8 cellular contexts compared by ENCODE assay signal in genomic region chr1:145996433-145997155, GRCh38. TPM values are rescaled to one million over a fixed set of nuclear protein-coding genes. Genes with fewer than 3 reads are reported as not detected.
DNase-seq lines count a peak whose midpoint lies in the region; ATAC-seq and TF ChIP-seq lines count a peak whose summit lies in the region.

A gene with protein sequence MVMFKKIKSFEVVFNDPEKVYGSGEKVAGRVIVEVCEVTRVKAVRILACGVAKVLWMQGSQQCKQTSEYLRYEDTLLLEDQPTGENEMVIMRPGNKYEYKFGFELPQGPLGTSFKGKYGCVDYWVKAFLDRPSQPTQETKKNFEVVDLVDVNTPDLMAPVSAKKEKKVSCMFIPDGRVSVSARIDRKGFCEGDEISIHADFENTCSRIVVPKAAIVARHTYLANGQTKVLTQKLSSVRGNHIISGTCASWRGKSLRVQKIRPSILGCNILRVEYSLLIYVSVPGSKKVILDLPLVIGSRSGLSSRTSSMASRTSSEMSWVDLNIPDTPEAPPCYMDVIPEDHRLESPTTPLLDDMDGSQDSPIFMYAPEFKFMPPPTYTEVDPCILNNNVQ (minus strand): TSS chr1:145996579. CDS start chr1:145996266, 313 bp downstream.

- H3K9ac ChIP-seq in trophoblast cell (ENCODE audit: low read length): peak within 1 kb of the TSS; percentile 53

- H2AFZ ChIP-seq in trophoblast cell (ENCODE audit: insufficient read depth, low read length, poor library complexity): peak within 1 kb of the TSS; percentile 82

- ATAC-seq in HG02884 (IDR thresholded peaks at IDR 0.05; ENCODE audit: unreplicated experiment) (peak; percentile 80), heart left ventricle (peak; percentile 85 to 98 (median 90))

- no peaks in the 10 kb centered on the region for H3K9me3 ChIP-seq in heart left ventricle
- H3K9me3 ChIP-seq in trophoblast cell (ENCODE audit: insufficient read depth, low read depth, low read length): no peaks in the 10 kb centered on the region
- H3K9me3 ChIP-seq in tibial nerve: no peaks in the 10 kb centered on the region

- H4K12ac ChIP-seq in trophoblast cell (ENCODE audit: low read depth, low read length): peak within 1 kb of the TSS; percentile 83

- no peak within 1 kb of the TSS for H3K18ac ChIP-seq in trophoblast cell (ENCODE audit: low read length)

- peaks cover 48% of the 10 kb centered on the region for H3K36me3 Mint-ChIP-seq in T-helper 1 cell treated with Interleukin-12 subunit alpha and Interleukin-12 subunit beta and Interleukin-4 antibody, amounts not matched to agents 30 μg/mL and 1 μg/mL, for 36 hours (ENCODE audit: low read depth)

- H4K91ac ChIP-seq in trophoblast cell (ENCODE audit: low read depth, low read length): peak within 1 kb of the TSS; percentile 74

- intact Hi-C loops in heart left ventricle (cut with DNase I): loop anchor here in 7 of 10 donors (1.0 to 5.0 kb wide), 6 partner anchors 10 to 34 kb away; partner anchors contain the start of genes ANKRD34A (in 1 of the 7) and POLR3GL (in 1 of the 7)

- H3K4me1 Mint-ChIP-seq in T-helper 1 cell treated with Interleukin-12 subunit alpha and Interleukin-12 subunit beta and Interleukin-4 antibody, amounts not matched to agents 30 μg/mL and 1 μg/mL, for 36 hours (ENCODE audit: low read depth): peaks cover 52% of the 10 kb centered on the region

- H3K27ac Mint-ChIP-seq in T-helper 1 cell treated with Interleukin-12 subunit alpha and Interleukin-12 subunit beta and Interleukin-4 antibody, amounts not matched to agents 30 μg/mL and 1 μg/mL, for 36 hours: peak within 1 kb of the TSS; percentile 99

- H3K9me3 Mint-ChIP-seq in T-helper 1 cell treated with Interleukin-12 subunit alpha and Interleukin-12 subunit beta and Interleukin-4 antibody, amounts not matched to agents 30 μg/mL and 1 μg/mL, for 36 hours: no peaks in the 10 kb centered on the region

- H3K27ac ChIP-seq in heart left ventricle (peak within 1 kb of the TSS; percentile 94 to 100 (median 97)), trophoblast cell (ENCODE audit: low read depth, low read length) (no peak within 1 kb of the TSS), tibial nerve (peak within 1 kb of the TSS; percentile 94 to 99 (median 97))

- no peak within 1 kb of the TSS for H3K23ac ChIP-seq in trophoblast cell (ENCODE audit: low read length)

- peak within 1 kb of the TSS; percentile 82 for H3K14ac ChIP-seq in trophoblast cell (ENCODE audit: low read length)

- H3K36me3 ChIP-seq in heart left ventricle: peaks cover 10 to 40% (median 37%) of the 10 kb centered on the region in 9 donors
- H3K36me3 ChIP-seq in trophoblast cell (ENCODE audit: control insufficient read depth in 1 of 2, insufficient read depth in 2 of 2, low read length in 2 of 2): peaks cover 6 to 8% of the 10 kb centered on the region in 2 experiments
- peaks cover 22 to 37% (median 32%) of the 10 kb centered on the region in 3 donors for H3K36me3 ChIP-seq in tibial nerve

- no peaks in the 10 kb centered on the region for H3K27me3 ChIP-seq in heart left ventricle
- no peaks in the 10 kb centered on the region for H3K27me3 ChIP-seq in trophoblast cell (ENCODE audit: insufficient read depth, low read length)
- no peaks in the 10 kb centered on the region for H3K27me3 ChIP-seq in tibial nerve

- H4K8ac ChIP-seq in trophoblast cell (ENCODE audit: low read depth, low read length): peak within 1 kb of the TSS; percentile 55

- TF ChIP-seq EP300 in tibial nerve (IDR thresholded peaks at IDR 0.05): peak; percentile 93 to 100

- peak; percentile 94 for DNase-seq in GM13977 (ENCODE audit: low spot score)
- peak; percentile 97 for DNase-seq in NCI-H1694 treated with DMSO at 0.1 percent for 48 hours (lab: John Stamatoyannopoulos, UW)
- DNase-seq in amniotic epithelial cell (ENCODE audit: low read depth): peak; percentile 98
- DNase-seq in heart left ventricle: peak; percentile 99 to 100 (median 100)
- peak; percentile 56 to 67 for DNase-seq in trophoblast cell
- peak; percentile 98 to 99 for DNase-seq in tibial nerve (ENCODE audit: low spot score in 2 of 2)

- H2BK12ac ChIP-seq in trophoblast cell (ENCODE audit: low read length): peak within 1 kb of the TSS; percentile 72

- H2BK120ac ChIP-seq in trophoblast cell (ENCODE audit: insufficient read depth, low read length, poor library complexity): peak within 1 kb of the TSS; percentile 54

- no peak within 1 kb of the TSS for H2AK5ac ChIP-seq in trophoblast cell (ENCODE audit: low read length)

- H3K4me3 ChIP-seq in heart left ventricle: peak within 1 kb of the TSS; percentile 59 to 94 (median 82)
- H3K4me3 ChIP-seq in trophoblast cell (ENCODE audit: low read depth, low read length): peak within 1 kb of the TSS; percentile 61
- peak within 1 kb of the TSS; percentile 67 to 97 (median 78) for H3K4me3 ChIP-seq in tibial nerve

- no peaks in the 10 kb centered on the region for H3K27me3 Mint-ChIP-seq in T-helper 1 cell treated with Interleukin-12 subunit alpha and Interleukin-12 subunit beta and Interleukin-4 antibody, amounts not matched to agents 30 μg/mL and 1 μg/mL, for 36 hours (ENCODE audit: low read depth)

- H3K4ac ChIP-seq in trophoblast cell (ENCODE audit: low read depth, low read length): no peak within 1 kb of the TSS

- TF ChIP-seq POLR2A in heart left ventricle (IDR thresholded peaks at IDR 0.05): peak; percentile 12 to 97
- peak; percentile 92 to 94 for TF ChIP-seq POLR2A in tibial nerve (IDR thresholded peaks at IDR 0.05)

- in situ Hi-C loops in GM13977 (cut with MboI; ENCODE audit: low pct_unique_long_range_greater_than_20kb, low sequenced_read_pairs, unreplicated experiment): no loop called here

- no peaks in the 10 kb centered on the region for H3K79me2 ChIP-seq in trophoblast cell (ENCODE audit: control insufficient read depth, insufficient read depth, low read length, poor library complexity)

- H3K79me1 ChIP-seq in trophoblast cell (ENCODE audit: low read length): peaks cover 6% of the 10 kb centered on the region

- H3K4me1 ChIP-seq in heart left ventricle: peaks cover 3 to 71% (median 43%) of the 10 kb centered on the region in 12 donors
- H3K4me1 ChIP-seq in trophoblast cell (ENCODE audit: control insufficient read depth in 1 of 2, insufficient read depth in 2 of 2, low read length in 2 of 2): peaks cover 5 to 17% of the 10 kb centered on the region in 2 experiments
- peaks cover 0 to 45% (median 25%) of the 10 kb centered on the region in 4 donors for H3K4me1 ChIP-seq in tibial nerve

- no peak for TF ChIP-seq CTCF in GM13977 (IDR thresholded peaks at IDR 0.05; ENCODE audit: extremely low read depth, insufficient read depth, missing control alignments)
- TF ChIP-seq CTCF in heart left ventricle (IDR thresholded peaks at IDR 0.05): no peak
- TF ChIP-seq CTCF in tibial nerve (IDR thresholded peaks at IDR 0.05): peak in 1 of 5 experiments; percentile 26

- H3K4me3 Mint-ChIP-seq in T-helper 1 cell treated with Interleukin-12 subunit alpha and Interleukin-12 subunit beta and Interleukin-4 antibody, amounts not matched to agents 30 μg/mL and 1 μg/mL, for 36 hours: peak within 1 kb of the TSS; percentile 98

- peak within 1 kb of the TSS; percentile 83 for H3K4me2 ChIP-seq in trophoblast cell (ENCODE audit: low read length)

- H2BK5ac ChIP-seq in trophoblast cell (ENCODE audit: low read depth, low read length, poor library complexity): peak within 1 kb of the TSS; percentile 3

- 0% methylated on average over 32 of the region's 32 CpGs for WGBS in heart left ventricle, 4 donors
- WGBS in trophoblast cell (ENCODE audit: extremely low coverage, insufficient coverage, insufficient read length): no CpG with 5 or more reads among the region's 32 CpGs
- 0 to 1% methylated on average over 32 of the region's 32 CpGs for WGBS in tibial nerve, 2 donors

RNA-seq across cellular contexts. Expression of the gene that starts here (rescaled TPM):
- total RNA-seq in heart left ventricle (1,000 to 10,000 TPM in 4 of 9 donors, 100 to 1,000 TPM in 5; 489 to 1,925 (median 1,000) TPM), tibial nerve (1,000 to 10,000 TPM; 1,863 to 2,525 (median 2,185) TPM)
- 100 to 1,000 TPM; 222 to 597 TPM for polyA plus RNA-seq in heart left ventricle
- polyA plus RNA-seq in trophoblast cell (2013): 15.9 and 17.2 TPM in 2 replicates
